Comparison of ENCODE assay signal across 1 cellular context in genomic region chr1:25036117-25036546, GRCh38.
TF ChIP-seq lines count a peak whose summit lies in the region.

No MANE protein-coding gene starts in this region.

TF ChIP-seq in K562, 482 proteins besides CTCF, POLR2A, EP300 and RAD21:
- TF ChIP-seq SMARCC2 (IDR thresholded peaks at IDR 0.05; ENCODE audit: low read depth) (no peak), ASH1L (IDR thresholded peaks at IDR 0.05; ENCODE audit: borderline replicate concordance, low read depth, partially characterized antibody) (no peak), ZNF668 (CRISPR knock-in tag; IDR thresholded peaks at IDR 0.05) (no peak), TSC22D4 (tag; IDR thresholded peaks at IDR 0.05) (0 out of 2 replicates have a peak, but pooled peaks have one; percentile 78), FOS (IDR thresholded peaks at IDR 0.05; ENCODE audit: extremely low read depth, insufficient read length) (no peak), ZNF512 (tag; IDR thresholded peaks at IDR 0.05) (no peak), STAT5A (IDR thresholded peaks at IDR 0.05; ENCODE audit: borderline replicate concordance, low read length) (no peak)
